ENCODE assay signal across 8 cellular contexts in the genomic region with DNA sequence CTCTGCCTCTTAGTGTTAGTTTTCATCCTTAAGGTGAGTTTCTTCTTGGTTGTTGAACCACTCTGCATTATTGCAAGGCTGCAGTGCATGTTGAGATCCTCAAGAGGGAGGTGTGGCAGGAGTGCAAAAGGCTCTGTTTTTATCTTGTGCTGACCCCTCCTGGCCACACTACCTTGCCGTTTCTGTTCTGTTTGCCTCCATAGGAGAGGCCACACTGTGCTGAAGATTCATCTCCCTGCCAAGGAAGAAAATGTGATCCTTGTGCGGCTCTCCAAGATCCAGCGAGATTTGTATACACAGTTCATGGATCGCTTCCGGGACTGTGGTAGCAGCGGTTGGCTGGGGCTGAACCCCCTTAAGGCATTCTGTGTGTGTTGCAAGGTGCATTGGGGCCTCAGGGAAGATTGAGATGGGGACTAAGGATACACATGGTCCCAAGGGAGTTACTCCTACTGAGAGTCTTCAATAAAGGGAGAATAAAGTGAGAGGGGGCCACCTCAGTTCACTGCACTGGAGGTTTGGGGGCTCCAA. TPM values are rescaled to one million over a fixed set of nuclear protein-coding genes. Genes with fewer than 3 reads are reported as not detected.
A peak's percentile ranks its signal among the peaks of the same experiment; 100 is the strongest.
DNase-seq lines count a peak whose midpoint lies in the region; ATAC-seq, FAIRE-seq and TF ChIP-seq lines count a peak whose summit lies in the region.

No MANE protein-coding gene starts in this region.

- peak; percentile 68 for FAIRE-seq in GM12878 (lab: Jason Lieb, UNC)

- no peak overlapping the region for H2AFZ ChIP-seq in GM12878 (ENCODE audit: control insufficient read depth, low read depth, low read length)

- H3K27ac ChIP-seq in GM12878 (ENCODE audit: control insufficient read depth, insufficient read depth), result no peak overlapping the region
- H3K27ac ChIP-seq in transverse colon, result no peak overlapping the region

- RAD21 ChIA-PET in GM12878 (lab: Charles Lee; ENCODE audit: unreplicated experiment), result interaction anchor here (6.9 kb wide), 1 partner anchor 136 kb away, joined by 45 read pairs; the partner anchor contains the start of gene DCAF1

- DNase-seq in A172 (ENCODE audit: low spot score) (peak; percentile 59), GM10248 (ENCODE audit: extremely low spot score) (peak; percentile 67), NOMO-1 treated with dmso at 0.1 percent for 144 hours (lab: John Stamatoyannopoulos, UW; ENCODE audit: unreplicated experiment) (peak; percentile 66), GM12878 (ENCODE audit: low read depth, low spot score) (no peak), left kidney (ENCODE audit: low read depth, low spot score) (peak; percentile 68), transverse colon (peak; percentile 35)

- in situ Hi-C loops in GM12878 (cut with MboI) (loop anchor here (10.0 kb wide), 1 partner anchor 133 kb away; the partner anchor contains the start of gene DCAF1), transverse colon (cut with MboI; ENCODE audit: low pct_ligation_motif_present in 1 of 4, low pct_unique_long_range_greater_than_20kb in 1 of 4, low sequenced_read_pairs in 3 of 4) (no loop called here)

- SMC1A ChIA-PET in GM12878 (lab: Charles Lee; ENCODE audit: uncharacterized antibody, unreplicated experiment), result interaction anchor here (0.9 to 1.6 kb wide), 4 partner anchors 43 to 136 kb away, joined by 3 to 6 read pairs (median 3); no protein-coding TSS in a partner anchor

- TF ChIP-seq EP300 in GM12878 (IDR thresholded peaks at IDR 0.05; ENCODE audit: borderline replicate concordance in 1 of 2, control insufficient read depth in 1 of 2, low read depth in 2 of 2, low read length in 2 of 2) (no peak), transverse colon (IDR thresholded peaks at IDR 0.05; ENCODE audit: low read depth) (no peak)

- WGBS in GM12878 (ENCODE audit: insufficient coverage, insufficient replicate concordance, low lambda C conversion rate, missing lambda C conversion rate), result 82% methylated on average over 6 of the region's 6 CpGs
- WGBS in transverse colon (ENCODE audit: low coverage in 1 of 2), 2 donors, result 77% methylated on average over 6 of the region's 6 CpGs; no CpG with 5 or more reads in 1 of the 2 donors

- intact Hi-C loops in GM12878 (cut with micrococcal nuclease; ENCODE audit: unreplicated experiment), result loop anchor here (1.0 kb wide), 2 partner anchors 44 to 136 kb away; no protein-coding TSS in a partner anchor
- intact Hi-C loops in transverse colon (cut with DNase I; ENCODE audit: low total_unique reads), result no loop called here

- H3K36me3 ChIP-seq in GM12878 (ENCODE audit: control insufficient read depth in 2 of 2, insufficient read depth in 2 of 2, low read length in 1 of 2), result peaks cover 20 to 25% of the 10 kb centered on the region in 2 experiments
- H3K36me3 ChIP-seq in transverse colon, result peaks cover 0 to 65% (median 28%) of the 10 kb centered on the region in 4 donors

- TF ChIP-seq CTCF in GM10248 (IDR thresholded peaks at IDR 0.05; ENCODE audit: control extremely low read depth, extremely low read depth, low read depth, missing control alignments), result peak; percentile 80
- peak; percentile 86 to 97 (median 87); a peak in 5 of 6 replicates for TF ChIP-seq CTCF in GM12878 (IDR thresholded peaks at IDR 0.05 in 2 of 3, conservative IDR thresholded peaks at IDR 0.05 in 1 of 3; ENCODE audit: control insufficient read depth in 2 of 3, extremely low read depth in 1 of 3, insufficient read depth in 1 of 3, low read depth in 3 of 3, low read length in 3 of 3)
- TF ChIP-seq CTCF in transverse colon (IDR thresholded peaks at IDR 0.05), result peak; percentile 46 to 78 (median 66)

- no peaks in the 10 kb centered on the region for H3K4me1 ChIP-seq in GM12878 (ENCODE audit: control insufficient read depth, insufficient read depth, low read length)
- H3K4me1 ChIP-seq in transverse colon, result no peaks in the 10 kb centered on the region

- BruUV-seq in GM12878 (replicated peaks; lab: Mats Ljungman, UMichigan), result no TSS peak

- no peak overlapping the region for H3K4me2 ChIP-seq in GM12878 (ENCODE audit: control insufficient read depth, insufficient read depth)

- CTCF ChIA-PET in GM10248 (lab: Yijun Ruan, JAX) (interaction anchor here (0.8 to 9.0 kb wide), 5 partner anchors 13 to 136 kb away, joined by 3 to 80 read pairs (median 3); partner anchors contain the start of gene DCAF1), GM12878 (lab: Yijun Ruan, JAX) (interaction anchor here (0.9 to 8.6 kb wide), 3 partner anchors 43 to 136 kb away, joined by 3 to 84 read pairs (median 42); partner anchors contain the start of gene DCAF1)

- POLR2A ChIA-PET in GM10248 (lab: Yijun Ruan, JAX), result no interaction called here
- POLR2A ChIA-PET in GM12878 (lab: Charles Lee), result no interaction called here

- H3K27me3 ChIP-seq in GM12878 (replicated peaks in 1 of 2; ENCODE audit: control insufficient read depth in 2 of 2, insufficient read depth in 2 of 2, low read length in 1 of 2) (no peaks in the 10 kb centered on the region), transverse colon (no peaks in the 10 kb centered on the region)

- H3K79me2 ChIP-seq in GM12878 (ENCODE audit: control insufficient read depth, insufficient read depth, low read length), result no peaks in the 10 kb centered on the region

- no peaks in the 10 kb centered on the region for H3K9me3 ChIP-seq in GM12878 (replicated peaks; ENCODE audit: control insufficient read depth, insufficient read depth, low read length)
- H3K9me3 ChIP-seq in transverse colon, result no peaks in the 10 kb centered on the region

- peak; percentile 66 for TF ChIP-seq RAD21 in GM12878 (IDR thresholded peaks at IDR 0.05; ENCODE audit: insufficient read depth, low read depth, low read length)

- ATAC-seq in HG03175 (IDR thresholded peaks at IDR 0.05; ENCODE audit: unreplicated experiment) (peak; percentile 89), GM12878 (peak; percentile 99), HG03571 (IDR thresholded peaks at IDR 0.05; ENCODE audit: unreplicated experiment) (no peak)

- 0 out of 2 replicates have a peak, but pooled peaks cover 6% of the 10 kb centered on the region for H4K20me1 ChIP-seq in GM12878 (ENCODE audit: control insufficient read depth, insufficient read depth)

- no peak overlapping the region for H3K9ac ChIP-seq in GM12878 (ENCODE audit: control insufficient read depth, insufficient read depth, low read length)

- TF ChIP-seq POLR2A in GM12878 (IDR thresholded peaks at IDR 0.05; ENCODE audit: low read depth, low read length) (no peak), transverse colon (IDR thresholded peaks at IDR 0.05) (no peak)

- H3K4me3 ChIP-seq in GM12878 (no peak overlapping the region), transverse colon (no peak overlapping the region)

TF ChIP-seq in GM12878, 131 proteins besides CTCF, POLR2A, EP300 and RAD21:
- TF ChIP-seq SMC3 (IDR thresholded peaks at IDR 0.05; ENCODE audit: borderline replicate concordance, low read length) (peak; percentile 79; the same call in 1 of the 2 replicates), ZNF24 (IDR thresholded peaks at IDR 0.05) (0 out of 2 replicates have a peak, but pooled peaks have one; percentile 13), PML (IDR thresholded peaks at IDR 0.05; ENCODE audit: low read length) (no peak), SMARCA5 (IDR thresholded peaks at IDR 0.05) (peak; percentile 62; the same call in 1 of the 2 replicates)

RNA-seq across cellular contexts. Expression of gene TEX264, which starts 33.0 kb away (rescaled TPM):
- total RNA-seq in A172 (2014; rRNA removed; shearing (Covaris generic)), result 65.4 and 75.5 TPM in 2 replicates
- total RNA-seq in GM12878 (2013; cell fraction: nucleolus; rRNA removed), result 31.2 and 34.5 TPM in 2 replicates
- 52.4 and 63.0 TPM in 2 replicates for total RNA-seq in GM12878 (2014; rRNA removed)
- total RNA-seq in GM12878 (2014; rRNA removed; fragmentation: Illumina TruSeq; extraction: Trizol), result 35.4 and 35.5 TPM in 2 replicates
- total RNA-seq in GM12878 (2021), result 41.8 and 45.2 TPM in 2 replicates
- 25.3 TPM for polyA plus RNA-seq in GM12878 (2011; ENCODE audit: low read depth)
- polyA plus RNA-seq in GM12878 (2011; rRNA removed), result 38.5 and 56.3 TPM in 2 replicates
- 124 and 128 TPM in 2 replicates for polyA plus RNA-seq in GM12878 (2011; cell fraction: cytosol; rRNA removed)
- polyA plus RNA-seq in GM12878 (2011; cell fraction: nucleus; rRNA removed), result 75.1 and 89.2 TPM in 2 replicates
- 32.6 and 34.4 TPM in 2 replicates for polyA plus RNA-seq in GM12878 (2012)
- 42.8 and 50.7 TPM in 2 replicates for polyA plus RNA-seq in GM12878 (2014; fragmentation: Illumina TruSeq; extraction: Trizol)
- 10 to 100 TPM in 1 of 2 experiments, 1 to 10 TPM in 1; 3.6 to 15.3 TPM for polyA plus RNA-seq in GM12878 (2014; fragmentation: Nextera tagmentation; extraction: Ambion mirVana)
- polyA plus RNA-seq in GM12878 (2014; rRNA removed), result 51.1 and 55.9 TPM in 2 replicates
- 10 to 100 TPM; 54.2 to 60.7 TPM for polyA plus RNA-seq in GM12878 (2016; fragmentation: Nextera tagmentation; extraction: Ambion mirVana)
- polyA minus RNA-seq in GM12878 (2011; rRNA and poly(A)+ RNA removed), result 78.0 and 92.1 TPM in 2 replicates
- polyA minus RNA-seq in GM12878 (2011; cell fraction: cytosol; rRNA and poly(A)+ RNA removed), result 23.7 and 24.6 TPM in 2 replicates
- polyA minus RNA-seq in GM12878 (2011; cell fraction: nucleus; rRNA and poly(A)+ RNA removed), result 22.6 and 31.5 TPM in 2 replicates
- total RNA-seq in transverse colon, result 100 to 1,000 TPM in 1 of 4 donors, 10 to 100 TPM in 3; 60.9 to 116 (median 88.2) TPM
